In genomic region chr13:102793583-102794355, GRCh38 we compare ENCODE assay signal across 21 cellular contexts. TPM values are rescaled to one million over a fixed set of nuclear protein-coding genes. Genes with fewer than 3 reads are reported as not detected.
"Had no signal": no experiment of that assay in that cellular context is flagged by ENCODE, and none has a peak within 500 bp of the region (broad histone marks: within the 10 kb centered on the region; RNA-seq: fewer than 3 reads in every experiment).

No MANE protein-coding gene starts in this region.

- H3K27me3 ChIP-seq: foreskin keratinocyte, testis, tibial nerve, upper lobe of right lung had no signal

- H3K27ac ChIP-seq: foreskin keratinocyte, spleen, testis, tibial nerve, upper lobe of right lung had no signal

- DNase-seq: effector memory CD8-positive, alpha-beta T cell; erythroblast; foreskin keratinocyte; islet precursor cell; mammary epithelial cell; naive thymus-derived CD8-positive, alpha-beta T cell; posterior cingulate gyrus; spleen; stimulated activated CD4-positive, alpha-beta T cell treated with anti-CD3 and anti-CD28 coated beads, Interleukin-15, amount 100 ng/mL, for 24 hours; stimulated activated CD4-positive, alpha-beta T cell treated with anti-CD3 and anti-CD28 coated beads, Interleukin-1b, Interleukin-23, amount 100 ng/mL, for 48 hours; stimulated activated CD4-positive, alpha-beta T cell treated with anti-CD3 and anti-CD28 coated beads, Interleukin-4, amount 100 ng/mL, for 4 hours; stimulated activated naive B cell treated with anti-CD40 and anti-IgM and Interleukin-4, amounts not matched to agents 10 μg/mL and 1 μg/mL and 100 μg/mL, for 72 hours; stimulated activated naive CD8-positive, alpha-beta T cell treated with anti-CD3 and anti-CD28 coated beads, Interleukin-15, amount 100 ng/mL, for 72 hours; testis; upper lobe of right lung had no signal

- ATAC-seq: effector memory CD8-positive, alpha-beta T cell; foreskin keratinocyte; left lobe of liver; naive thymus-derived CD8-positive, alpha-beta T cell; sciatic nerve; stimulated activated naive B cell treated with anti-CD40 and anti-IgM and Interleukin-4, amounts not matched to agents 10 μg/mL and 1 μg/mL and 100 μg/mL, for 72 hours; stimulated activated naive CD8-positive, alpha-beta T cell treated with anti-CD3 and anti-CD28 coated beads, Interleukin-15, amount 100 ng/mL, for 72 hours; upper lobe of right lung had no signal

- H3K9me3 Mint-ChIP-seq: dendritic cell treated with granulocyte-macrophage colony-stimulating factor and Interleukin-4, amounts not matched to agents 40 ng/mL and 50 ng/mL, for 4 days; effector memory CD8-positive, alpha-beta T cell; naive thymus-derived CD8-positive, alpha-beta T cell; stimulated activated naive B cell treated with anti-CD40 and anti-IgM and Interleukin-4, amounts not matched to agents 10 μg/mL and 1 μg/mL and 100 μg/mL, for 72 hours; stimulated activated naive CD8-positive, alpha-beta T cell treated with anti-CD3 and anti-CD28 coated beads, Interleukin-15, amount 100 ng/mL, for 72 hours had no signal

- H3K4me3 ChIP-seq: spleen, testis, tibial nerve, upper lobe of right lung had no signal

- H3K4me3 Mint-ChIP-seq: dendritic cell treated with granulocyte-macrophage colony-stimulating factor and Interleukin-4, amounts not matched to agents 40 ng/mL and 50 ng/mL, for 4 days; effector memory CD8-positive, alpha-beta T cell; naive thymus-derived CD8-positive, alpha-beta T cell; stimulated activated naive B cell treated with anti-CD40 and anti-IgM and Interleukin-4, amounts not matched to agents 10 μg/mL and 1 μg/mL and 100 μg/mL, for 72 hours; stimulated activated naive CD8-positive, alpha-beta T cell treated with anti-CD3 and anti-CD28 coated beads, Interleukin-15, amount 100 ng/mL, for 72 hours had no signal

- H3K9me3 ChIP-seq: spleen, testis, tibial nerve, upper lobe of right lung had no signal

- H3K27me3 Mint-ChIP-seq: effector memory CD8-positive, alpha-beta T cell; stimulated activated naive CD8-positive, alpha-beta T cell treated with anti-CD3 and anti-CD28 coated beads, Interleukin-15, amount 100 ng/mL, for 72 hours had no signal

- FAIRE-seq: colon had no signal

- H3K4me1 ChIP-seq: testis had no signal

- H3K27ac Mint-ChIP-seq: dendritic cell treated with granulocyte-macrophage colony-stimulating factor and Interleukin-4, amounts not matched to agents 40 ng/mL and 50 ng/mL, for 4 days; effector memory CD8-positive, alpha-beta T cell; stimulated activated naive B cell treated with anti-CD40 and anti-IgM and Interleukin-4, amounts not matched to agents 10 μg/mL and 1 μg/mL and 100 μg/mL, for 72 hours; stimulated activated naive CD8-positive, alpha-beta T cell treated with anti-CD3 and anti-CD28 coated beads, Interleukin-15, amount 100 ng/mL, for 72 hours had no signal

RNA-seq across cellular contexts. Expression of gene POGLUT2, which starts 5.0 kb away (rescaled TPM):
- total RNA-seq: mononuclear cell had no signal
